Comparison of ENCODE assay signal across 29 cellular contexts in the genomic region with DNA sequence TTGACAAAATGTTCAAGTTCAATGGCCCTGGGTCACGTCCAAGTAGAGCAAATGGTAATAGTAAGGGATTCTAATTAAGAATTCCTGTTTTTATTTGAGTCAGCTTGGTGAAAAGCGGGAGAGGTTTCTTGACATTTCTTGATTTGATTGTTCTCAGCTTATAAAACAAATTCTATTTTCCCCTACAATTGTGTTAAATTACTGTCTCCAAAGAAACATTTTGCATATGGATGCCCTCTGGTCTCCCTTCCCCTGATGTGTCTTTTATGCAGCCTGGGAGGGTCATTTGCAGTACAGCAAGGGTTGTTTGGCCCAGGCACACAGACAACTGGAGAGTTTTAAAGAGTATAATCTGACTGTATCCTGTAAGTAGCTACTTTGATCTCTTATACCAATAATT.
"Had no signal": no experiment of that assay in that cellular context is flagged by ENCODE, and none has a peak within 500 bp of the region (broad histone marks: within the 10 kb centered on the region; RNA-seq: fewer than 3 reads in every experiment).

No MANE protein-coding gene starts in this region.

- H3K4me1 ChIP-seq: parathyroid adenoma, right atrium auricular region, stomach, upper lobe of left lung, vagina had no signal

- H3K36me3 ChIP-seq: gastrocnemius medialis, right atrium auricular region, stomach, thyroid gland, upper lobe of left lung, vagina had no signal

- H3K9me3 Mint-ChIP-seq: activated CD4-positive, alpha-beta memory T cell treated with anti-CD3 and anti-CD28 coated beads, Interleukin-2, amount 10 ng/mL, durations not matched to agents 7 days and 5 days; activated CD4-positive, alpha-beta T cell treated with anti-CD3 and anti-CD28 coated beads, Interleukin-2, amount 10 ng/mL, durations not matched to agents 7 days and 5 days; activated naive CD4-positive, alpha-beta T cell treated with anti-CD3 and anti-CD28 coated beads, Interleukin-2, amount 50 U/mL, for 24 hours; activated naive CD8-positive, alpha-beta T cell treated with anti-CD3 and anti-CD28 coated beads, Interleukin-2, amount 50 U/mL, for 24 hours; activated T-cell treated with anti-CD3 and anti-CD28 coated beads, Interleukin-2, amount 50 U/mL, for 4 hours; central memory CD8-positive, alpha-beta T cell; mesothelial cell of epicardium; nephron progenitor cell had no signal

- ATAC-seq: activated naive CD8-positive, alpha-beta T cell treated with anti-CD3 and anti-CD28 coated beads, Interleukin-2, amount 50 U/mL, for 24 hours; activated T-cell treated with anti-CD3 and anti-CD28 coated beads, Interleukin-2, amount 50 U/mL, for 4 hours; left ventricle myocardium superior; stimulated activated naive B cell treated with anti-CD40 and anti-IgM and Interleukin-4, amounts not matched to agents 10 μg/mL and 1 μg/mL and 100 μg/mL, for 72 hours had no signal

- H3K9me3 ChIP-seq: gastrocnemius medialis, right atrium auricular region, stomach, thyroid gland, upper lobe of left lung, vagina had no signal

- H3K4me3 Mint-ChIP-seq: activated CD4-positive, alpha-beta memory T cell treated with anti-CD3 and anti-CD28 coated beads, Interleukin-2, amount 10 ng/mL, durations not matched to agents 7 days and 5 days; activated CD4-positive, alpha-beta T cell treated with anti-CD3 and anti-CD28 coated beads, Interleukin-2, amount 10 ng/mL, durations not matched to agents 7 days and 5 days; activated naive CD4-positive, alpha-beta T cell treated with anti-CD3 and anti-CD28 coated beads, Interleukin-2, amount 50 U/mL, for 24 hours; activated naive CD8-positive, alpha-beta T cell treated with anti-CD3 and anti-CD28 coated beads, Interleukin-2, amount 50 U/mL, for 24 hours; activated T-cell treated with anti-CD3 and anti-CD28 coated beads, Interleukin-2, amount 50 U/mL, for 4 hours; central memory CD8-positive, alpha-beta T cell; mesothelial cell of epicardium; naive B cell; stimulated activated naive B cell treated with anti-CD40 and anti-IgM and Interleukin-4, amounts not matched to agents 10 μg/mL and 1 μg/mL and 100 μg/mL, for 72 hours; T-helper 17 cell had no signal

- H3K27me3 Mint-ChIP-seq: activated CD4-positive, alpha-beta memory T cell treated with anti-CD3 and anti-CD28 coated beads, Interleukin-2, amount 10 ng/mL, durations not matched to agents 7 days and 5 days; activated naive CD4-positive, alpha-beta T cell treated with anti-CD3 and anti-CD28 coated beads, Interleukin-2, amount 50 U/mL, for 24 hours; activated naive CD8-positive, alpha-beta T cell treated with anti-CD3 and anti-CD28 coated beads, Interleukin-2, amount 50 U/mL, for 24 hours; central memory CD8-positive, alpha-beta T cell had no signal

- H3K27me3 ChIP-seq: gastrocnemius medialis, right atrium auricular region, stomach, thyroid gland, upper lobe of left lung, vagina had no signal

- H3K4me1 Mint-ChIP-seq: activated CD4-positive, alpha-beta memory T cell treated with anti-CD3 and anti-CD28 coated beads, Interleukin-2, amount 10 ng/mL, durations not matched to agents 7 days and 5 days; activated CD4-positive, alpha-beta T cell treated with anti-CD3 and anti-CD28 coated beads, Interleukin-2, amount 10 ng/mL, durations not matched to agents 7 days and 5 days; activated naive CD4-positive, alpha-beta T cell treated with anti-CD3 and anti-CD28 coated beads, Interleukin-2, amount 50 U/mL, for 24 hours; activated naive CD8-positive, alpha-beta T cell treated with anti-CD3 and anti-CD28 coated beads, Interleukin-2, amount 50 U/mL, for 24 hours; central memory CD8-positive, alpha-beta T cell; naive B cell; stimulated activated naive B cell treated with anti-CD40 and anti-IgM and Interleukin-4, amounts not matched to agents 10 μg/mL and 1 μg/mL and 100 μg/mL, for 72 hours; T-helper 17 cell had no signal

- H3K9ac ChIP-seq: parathyroid adenoma had no signal

- H3K27ac Mint-ChIP-seq: activated CD4-positive, alpha-beta memory T cell treated with anti-CD3 and anti-CD28 coated beads, Interleukin-2, amount 10 ng/mL, durations not matched to agents 7 days and 5 days; activated CD4-positive, alpha-beta T cell treated with anti-CD3 and anti-CD28 coated beads, Interleukin-2, amount 10 ng/mL, durations not matched to agents 7 days and 5 days; activated naive CD4-positive, alpha-beta T cell treated with anti-CD3 and anti-CD28 coated beads, Interleukin-2, amount 50 U/mL, for 24 hours; activated naive CD8-positive, alpha-beta T cell treated with anti-CD3 and anti-CD28 coated beads, Interleukin-2, amount 50 U/mL, for 24 hours; activated T-helper 2 cell treated with anti-CD3 and anti-CD28 coated beads, Interferon-gamma antibody, Interleukin-2, Interleukin-4, amounts not matched to agents 10 μg/mL and 5 μg/mL and 100 μg/mL, durations not matched to agents 14 hours and 24 hours and 36 hours; mesothelial cell of epicardium; naive B cell; nephron progenitor cell; stimulated activated naive B cell treated with anti-CD40 and anti-IgM and Interleukin-4, amounts not matched to agents 10 μg/mL and 1 μg/mL and 100 μg/mL, for 72 hours; T-helper 17 cell had no signal

- H3K36me3 Mint-ChIP-seq: activated naive CD4-positive, alpha-beta T cell treated with anti-CD3 and anti-CD28 coated beads, Interleukin-2, amount 50 U/mL, for 24 hours; mesothelial cell of epicardium; naive B cell; stimulated activated naive B cell treated with anti-CD40 and anti-IgM and Interleukin-4, amounts not matched to agents 10 μg/mL and 1 μg/mL and 100 μg/mL, for 72 hours had no signal

- H3K4me3 ChIP-seq: gastrocnemius medialis, right atrium auricular region, stomach, thyroid gland, upper lobe of left lung, vagina had no signal

- H3K27ac ChIP-seq: parathyroid adenoma, right atrium auricular region, stomach, thyroid gland, upper lobe of left lung, vagina had no signal

- DNase-seq: activated CD4-positive, alpha-beta memory T cell treated with anti-CD3 and anti-CD28 coated beads, Interleukin-2, amount 10 ng/mL, durations not matched to agents 7 days and 5 days; activated CD4-positive, alpha-beta T cell treated with anti-CD3 and anti-CD28 coated beads for 1 hour; activated CD4-positive, alpha-beta T cell treated with anti-CD3 and anti-CD28 coated beads, Interleukin-2, amount 10 ng/mL, durations not matched to agents 7 days and 5 days; activated naive CD8-positive, alpha-beta T cell treated with anti-CD3 and anti-CD28 coated beads, Interleukin-2, amount 50 U/mL, for 24 hours; activated T-cell treated with anti-CD3 and anti-CD28 coated beads, Interleukin-2, amount 50 U/mL, for 4 hours; dermis blood vessel endothelial cell; effector CD8-positive, alpha-beta T cell; erythroblast; gastrocnemius medialis; left cardiac atrium; left ventricle myocardium superior; mammary epithelial cell; naive B cell; stimulated activated CD4-positive, alpha-beta T cell treated with anti-CD3 and anti-CD28 coated beads, Interleukin-15, amount 100 ng/mL, for 24 hours; stimulated activated CD4-positive, alpha-beta T cell treated with anti-CD3 and anti-CD28 coated beads, Interleukin-2, amount 100 ng/mL, for 24 hours; stimulated activated naive B cell treated with anti-CD40 and anti-IgM and Interleukin-4, amounts not matched to agents 10 μg/mL and 1 μg/mL and 100 μg/mL, for 72 hours; stomach; T-helper 17 cell; T1000; upper lobe of left lung had no signal
